Comparison of ENCODE assay signal across 20 cellular contexts in the genomic region with DNA sequence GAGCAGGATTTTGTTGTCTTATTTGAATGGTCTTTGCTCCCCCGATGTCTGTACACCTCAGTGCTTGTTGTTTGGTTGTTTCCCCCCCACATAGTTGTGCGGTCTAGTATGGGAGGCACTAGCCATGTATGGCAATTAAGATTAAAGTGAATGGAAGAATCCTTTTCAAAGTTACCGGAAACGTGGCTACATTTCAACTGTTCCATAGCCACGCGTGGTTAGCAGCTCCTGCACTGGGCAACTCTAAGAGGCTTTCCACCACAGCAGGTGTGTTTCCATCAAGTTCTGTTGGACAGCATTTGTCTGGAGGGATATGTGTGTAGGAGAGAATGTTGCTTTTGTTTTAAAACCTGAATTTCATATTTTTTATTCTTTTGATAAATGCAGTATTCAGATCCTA.
"Had no signal": no experiment of that assay in that cellular context is flagged by ENCODE, and none has a peak within 500 bp of the region (broad histone marks: within the 10 kb centered on the region; RNA-seq: fewer than 3 reads in every experiment).

No MANE protein-coding gene starts in this region.

- H3K36me3 ChIP-seq: prostate gland, uterus had no signal

- H3K9me3 Mint-ChIP-seq: activated B cell treated with CpG ODN at 0.5 μM for 24 hours; activated naive CD4-positive, alpha-beta T cell treated with anti-CD3 and anti-CD28 coated beads, Interleukin-2, amount 50 U/mL, for 72 hours; T-helper 1 cell treated with Interleukin-12 subunit alpha and Interleukin-12 subunit beta and Interleukin-4 antibody, amounts not matched to agents 30 μg/mL and 1 μg/mL, for 36 hours had no signal

- H3K27me3 Mint-ChIP-seq: activated B cell treated with CpG ODN at 0.5 μM for 24 hours, brain had no signal

- H3K27ac Mint-ChIP-seq: activated B cell treated with CpG ODN at 0.5 μM for 24 hours; activated naive CD4-positive, alpha-beta T cell treated with anti-CD3 and anti-CD28 coated beads, Interleukin-2, amount 50 U/mL, for 72 hours; brain had no signal

- H3K27me3 ChIP-seq: esophagus squamous epithelium, tibial nerve, uterus had no signal

- H3K27ac ChIP-seq: coronary artery, esophagus squamous epithelium, prostate gland, tibial nerve, uterus had no signal

- H3K4me1 ChIP-seq: esophagus squamous epithelium, prostate gland, tibial nerve, uterus had no signal

- ATAC-seq: right cardiac atrium had no signal

- H3K4me3 Mint-ChIP-seq: activated B cell treated with CpG ODN at 0.5 μM for 24 hours, brain, neural crest cell had no signal

- H3K4me3 ChIP-seq: coronary artery, esophagus squamous epithelium, prostate gland, tibial nerve, uterus had no signal

- DNase-seq: activated B cell treated with CpG ODN at 0.5 μM for 24 hours; activated CD4-positive, alpha-beta T cell treated with anti-CD3 and anti-CD28 coated beads, Interleukin-2, amount 50 U/mL, for 1 hour; activated effector memory CD4-positive, alpha-beta T cell treated with Interleukin-2 at 50 U/mL for 16 hours; activated T-cell treated with anti-CD3 and anti-CD28 coated beads, Interleukin-2, amount 50 U/mL, for 1 hour; central memory CD4-positive, alpha-beta T cell; esophagus squamous epithelium; mesenchymal stem cell; right cardiac atrium; small intestine; stimulated activated CD4-positive, alpha-beta T cell treated with anti-CD3 and anti-CD28 coated beads, Interleukin-4, amount 100 ng/mL, for 24 hours; stimulated activated naive CD4-positive, alpha-beta T cell treated with Interleukin-2 at 50 U/mL for 16 hours; substantia nigra; uterus had no signal

- H3K9me3 ChIP-seq: esophagus squamous epithelium, prostate gland, uterus had no signal

- H3K4me1 Mint-ChIP-seq: activated B cell treated with CpG ODN at 0.5 μM for 24 hours, brain, neural crest cell had no signal
